1 cellular context compared by ENCODE assay signal in genomic region chr17:60128171-60128859, GRCh38.
TF ChIP-seq lines count a peak whose summit lies in the region.

No MANE protein-coding gene starts in this region.

TF ChIP-seq in SK-N-SH, 30 proteins besides CTCF, POLR2A, EP300 and RAD21 (continued from another document):
- TF ChIP-seq, protein P1, sequence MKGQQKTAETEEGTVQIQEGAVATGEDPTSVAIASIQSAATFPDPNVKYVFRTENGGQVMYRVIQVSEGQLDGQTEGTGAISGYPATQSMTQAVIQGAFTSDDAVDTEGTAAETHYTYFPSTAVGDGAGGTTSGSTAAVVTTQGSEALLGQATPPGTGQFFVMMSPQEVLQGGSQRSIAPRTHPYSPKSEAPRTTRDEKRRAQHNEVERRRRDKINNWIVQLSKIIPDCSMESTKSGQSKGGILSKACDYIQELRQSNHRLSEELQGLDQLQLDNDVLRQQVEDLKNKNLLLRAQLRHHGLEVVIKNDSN (IDR thresholded peaks at IDR 0.05; ENCODE audit: borderline replicate concordance, low read depth): no peak
- no peak for TF ChIP-seq GABPA (IDR thresholded peaks at IDR 0.05; ENCODE audit: low read depth)
- TF ChIP-seq, protein P2, sequence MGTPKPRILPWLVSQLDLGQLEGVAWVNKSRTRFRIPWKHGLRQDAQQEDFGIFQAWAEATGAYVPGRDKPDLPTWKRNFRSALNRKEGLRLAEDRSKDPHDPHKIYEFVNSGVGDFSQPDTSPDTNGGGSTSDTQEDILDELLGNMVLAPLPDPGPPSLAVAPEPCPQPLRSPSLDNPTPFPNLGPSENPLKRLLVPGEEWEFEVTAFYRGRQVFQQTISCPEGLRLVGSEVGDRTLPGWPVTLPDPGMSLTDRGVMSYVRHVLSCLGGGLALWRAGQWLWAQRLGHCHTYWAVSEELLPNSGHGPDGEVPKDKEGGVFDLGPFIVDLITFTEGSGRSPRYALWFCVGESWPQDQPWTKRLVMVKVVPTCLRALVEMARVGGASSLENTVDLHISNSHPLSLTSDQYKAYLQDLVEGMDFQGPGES (IDR thresholded peaks at IDR 0.05; ENCODE audit: low read depth, low read length): no peak
TF ChIP-seq in SK-N-SH: peak in this region for 0.
